In genomic region chr17:27521281-27522027, GRCh38 we compare ENCODE assay signal across 13 cellular contexts.
"Had no signal": no experiment of that assay in that cellular context is flagged by ENCODE, and none has a peak within 500 bp of the region (broad histone marks: within the 10 kb centered on the region; RNA-seq: fewer than 3 reads in every experiment).

No MANE protein-coding gene starts in this region.

- H3K27me3 ChIP-seq: stomach, transverse colon had no signal

- H3K4me3 Mint-ChIP-seq: activated CD8-positive, alpha-beta T cell treated with anti-CD3 and anti-CD28 coated beads for 36 hours; immature natural killer cell; natural killer cell had no signal

- ATAC-seq: activated CD8-positive, alpha-beta T cell treated with anti-CD3 and anti-CD28 coated beads for 36 hours; left colon had no signal

- H3K27me3 Mint-ChIP-seq: activated CD8-positive, alpha-beta T cell treated with anti-CD3 and anti-CD28 coated beads for 36 hours had no signal

- H3K36me3 Mint-ChIP-seq: natural killer cell had no signal

- H3K9me3 Mint-ChIP-seq: activated CD8-positive, alpha-beta T cell treated with anti-CD3 and anti-CD28 coated beads for 36 hours; immature natural killer cell; natural killer cell had no signal

- H3K4me3 ChIP-seq: lung, stomach, transverse colon had no signal

- DNase-seq: activated CD4-positive, alpha-beta T cell treated with anti-CD3 and anti-CD28 coated beads for 1 hour; activated CD8-positive, alpha-beta memory T cell treated with anti-CD3 and anti-CD28 coated beads, Interleukin-2, amount 50 U/mL, for 4 hours; activated CD8-positive, alpha-beta T cell treated with anti-CD3 and anti-CD28 coated beads for 36 hours; activated naive CD4-positive, alpha-beta T cell treated with Interleukin-2 at 50 U/mL for 16 hours; immature natural killer cell; left colon; natural killer cell; occipital lobe; stimulated activated CD4-positive, alpha-beta T cell treated with anti-CD3 and anti-CD28 coated beads, Interleukin-15, amount 100 ng/mL, for 24 hours; stimulated activated CD4-positive, alpha-beta T cell treated with anti-CD3 and anti-CD28 coated beads, Interleukin-4, amount 100 ng/mL, for 24 hours; stomach; transverse colon had no signal

- H3K27ac Mint-ChIP-seq: activated CD8-positive, alpha-beta T cell treated with anti-CD3 and anti-CD28 coated beads for 36 hours; natural killer cell had no signal

- H3K36me3 ChIP-seq: stomach, transverse colon had no signal
